In genomic region chr1:229363723-229364122, GRCh38 we compare ENCODE assay signal across 15 cellular contexts.
"Had no signal": no experiment of that assay in that cellular context is flagged by ENCODE, and none has a peak within 500 bp of the region (broad histone marks: within the 10 kb centered on the region; RNA-seq: fewer than 3 reads in every experiment).

No MANE protein-coding gene starts in this region.

- H3K27ac ChIP-seq: breast epithelium, left ventricle myocardium inferior, pancreas, stomach, thoracic aorta had no signal

- H3K9me3 ChIP-seq: breast epithelium, left ventricle myocardium inferior, pancreas, stomach, thoracic aorta had no signal

- H3K4me1 ChIP-seq: breast epithelium, left ventricle myocardium inferior, pancreas, stomach had no signal

- ATAC-seq: esophagus mucosa, pancreas, sciatic nerve had no signal

- H3K36me3 ChIP-seq: breast epithelium, left ventricle myocardium inferior, pancreas, stomach, thoracic aorta had no signal

- DNase-seq: activated CD4-positive, CD25-positive, alpha-beta regulatory T cell treated with anti-CD3 and anti-CD28 coated beads, Interleukin-2, amount 50 U/mL, for 72 hours; activated naive CD4-positive, alpha-beta T cell; activated naive CD8-positive, alpha-beta T cell treated with anti-CD3 and anti-CD28 coated beads, Interleukin-2, amount 10 ng/mL, durations not matched to agents 7 days and 5 days; islet precursor cell; left ventricle myocardium inferior; mesenchymal stem cell; pancreas; stomach; T-helper 1 cell; T1000 had no signal

- FAIRE-seq: pancreas, urothelium cell line had no signal

- H3K4me3 ChIP-seq: breast epithelium, left ventricle myocardium inferior, pancreas, stomach, thoracic aorta had no signal
